In genomic region chr18:2903006-2903405, GRCh38 we compare ENCODE assay signal across 14 cellular contexts. TPM values are rescaled to one million over a fixed set of nuclear protein-coding genes. Genes with fewer than 3 reads are reported as not detected.
DNase-seq lines count a peak whose midpoint lies in the region; ATAC-seq, FAIRE-seq and TF ChIP-seq lines count a peak whose summit lies in the region.
"Had no signal": no experiment of that assay in that cellular context is flagged by ENCODE, and none has a peak within 500 bp of the region (broad histone marks: within the 10 kb centered on the region; RNA-seq: fewer than 3 reads in every experiment).

No MANE protein-coding gene starts in this region.

- CTCF ChIA-PET in A673 (lab: Charles Lee), result no interaction called here

- peak overlapping the region; percentile 84 for H3K9ac ChIP-seq in mesenchymal stem cell (ENCODE audit: low read length)

- H3K27ac Mint-ChIP-seq in effector memory CD8-positive, alpha-beta T cell, result no peak overlapping the region
- H3K27ac Mint-ChIP-seq: activated T-cell treated with anti-CD3 and anti-CD28 coated beads, Interleukin-2, amount 50 U/mL, for 24 hours; T-cell had no signal

- no peak overlapping the region for H3K4me2 ChIP-seq in mesenchymal stem cell (ENCODE audit: low read length, poor library complexity, severe bottlenecking)

- POLR2A ChIA-PET in A673 (lab: Charles Lee; ENCODE audit: low non-redundant PET), result no interaction called here

- no peaks in the 10 kb centered on the region for H3K9me3 Mint-ChIP-seq in effector memory CD8-positive, alpha-beta T cell
- H3K9me3 Mint-ChIP-seq: activated T-cell treated with anti-CD3 and anti-CD28 coated beads, Interleukin-2, amount 50 U/mL, for 24 hours; T-cell had no signal

- no peak overlapping the region for H3K4me3 Mint-ChIP-seq in effector memory CD8-positive, alpha-beta T cell
- H3K4me3 Mint-ChIP-seq: activated T-cell treated with anti-CD3 and anti-CD28 coated beads, Interleukin-2, amount 50 U/mL, for 24 hours; T-cell had no signal

- H3K27me3 ChIP-seq in A673 (replicated peaks; ENCODE audit: insufficient read depth, low read depth, low read length, poor library complexity) (no peaks in the 10 kb centered on the region), mesenchymal stem cell (ENCODE audit: control insufficient read depth in 1 of 2, insufficient read depth in 1 of 2, low read length in 2 of 2) (peaks cover 0 to 19% of the 10 kb centered on the region in 2 experiments)

- H3K18ac ChIP-seq in mesenchymal stem cell (ENCODE audit: low read depth in 1 of 2, low read length in 2 of 2), result no peak overlapping the region

- peak; percentile 70 for FAIRE-seq in endometrium (lab: Jason Lieb, UNC)
- FAIRE-seq: GM12878 had no signal

- intact Hi-C loops in A673 (cut with micrococcal nuclease; ENCODE audit: unreplicated experiment), result loop anchor here (10.0 kb wide), 1 partner anchor 248 kb away; the partner anchor contains the start of gene SMCHD1

- peaks cover 2% of the 10 kb centered on the region for H3K36me3 Mint-ChIP-seq in effector memory CD8-positive, alpha-beta T cell (ENCODE audit: insufficient read depth)
- H3K36me3 Mint-ChIP-seq: T-cell had no signal

- no peak overlapping the region for H2BK5ac ChIP-seq in mesenchymal stem cell (ENCODE audit: low read depth, low read length, poor library complexity, severe bottlenecking)

- H3K4me3 ChIP-seq in A673 (ENCODE audit: low read depth, low read length, poor library complexity, severe bottlenecking), result no peak overlapping the region
- H3K4me3 ChIP-seq in mesenchymal stem cell (ENCODE audit: insufficient read depth in 1 of 2, low read depth in 1 of 2, low read length in 2 of 2), result peak overlapping the region in 1 of 2 experiments; percentile 31
- H3K4me3 ChIP-seq: GM12878 had no signal

- TF ChIP-seq CTCF in A673 (conservative IDR thresholded peaks at IDR 0.05; ENCODE audit: low read depth, low read length), result no peak

- DNase-seq in A673 (ENCODE audit: low spot score), result peak; percentile 63
- peak; percentile 51 for DNase-seq in M059J (ENCODE audit: low read depth)
- DNase-seq in mesenchymal stem cell, result peak; percentile 32
- no peak for DNase-seq in effector memory CD8-positive, alpha-beta T cell
- DNase-seq: activated T-cell treated with anti-CD3 and anti-CD28 coated beads, Interleukin-2, amount 50 U/mL, for 24 hours; AML-193; NCI-H345; stimulated activated CD4-positive, alpha-beta T cell treated with anti-CD3 and anti-CD28 coated beads, Interleukin-1b, Interleukin-23, amount 100 ng/mL, for 48 hours; T-cell had no signal

- H2BK15ac ChIP-seq in mesenchymal stem cell (ENCODE audit: low read depth, poor library complexity, severe bottlenecking), result no peak overlapping the region

- H3K23ac ChIP-seq in mesenchymal stem cell (ENCODE audit: low read length in 2 of 2), result no peak overlapping the region

- H3K36me3 ChIP-seq in A673 (ENCODE audit: insufficient read depth, low read length, poor library complexity, severe bottlenecking) (no peaks in the 10 kb centered on the region), mesenchymal stem cell (ENCODE audit: control insufficient read depth in 1 of 2, insufficient read depth in 2 of 2, low read depth in 1 of 2, low read length in 2 of 2) (no peaks in the 10 kb centered on the region)

- H3K79me1 ChIP-seq in mesenchymal stem cell (replicated peaks; ENCODE audit: low read length, poor library complexity, severe bottlenecking), result no peaks in the 10 kb centered on the region

- H2BK120ac ChIP-seq in mesenchymal stem cell (ENCODE audit: low read depth, low read length), result no peak overlapping the region

- no peak overlapping the region for H2BK12ac ChIP-seq in mesenchymal stem cell (ENCODE audit: low read length in 2 of 2)

- H3K27ac ChIP-seq in A673 (ENCODE audit: low read depth, low read length, poor library complexity, severe bottlenecking), result no peak overlapping the region
- no peak overlapping the region for H3K27ac ChIP-seq in mesenchymal stem cell (ENCODE audit: low read length, poor library complexity, severe bottlenecking)

- BruUV-seq in A673 (replicated peaks; lab: Mats Ljungman, UMichigan), result no TSS peak

- no peak overlapping the region for H2AFZ ChIP-seq in mesenchymal stem cell (ENCODE audit: low read depth, low read length)

- H3K27me3 Mint-ChIP-seq in effector memory CD8-positive, alpha-beta T cell, result no peaks in the 10 kb centered on the region
- H3K27me3 Mint-ChIP-seq: activated T-cell treated with anti-CD3 and anti-CD28 coated beads, Interleukin-2, amount 50 U/mL, for 24 hours; T-cell had no signal

- H3K9me3 ChIP-seq in A673 (ENCODE audit: low read depth, low read length, poor library complexity, severe bottlenecking), result no peaks in the 10 kb centered on the region
- H3K9me3 ChIP-seq in mesenchymal stem cell (ENCODE audit: control insufficient read depth, low read length), result no peaks in the 10 kb centered on the region

- peaks cover 13 to 20% of the 10 kb centered on the region in 2 donors for H3K4me1 Mint-ChIP-seq in effector memory CD8-positive, alpha-beta T cell (ENCODE audit: low read depth in 2 of 2)

- no peak for ATAC-seq in HG03378 (IDR thresholded peaks at IDR 0.05; ENCODE audit: unreplicated experiment)
- no peak for ATAC-seq in GM19455 (IDR thresholded peaks at IDR 0.05; ENCODE audit: unreplicated experiment)
- ATAC-seq in effector memory CD8-positive, alpha-beta T cell (replicated peaks), result no peak
- no peak for ATAC-seq in GM19395 (IDR thresholded peaks at IDR 0.05; ENCODE audit: unreplicated experiment)
- ATAC-seq: GM12878, T-cell had no signal

- no peak overlapping the region for H3K14ac ChIP-seq in mesenchymal stem cell (ENCODE audit: low read length in 2 of 2)

- H3K4ac ChIP-seq in mesenchymal stem cell (ENCODE audit: low read depth in 1 of 2, low read length in 2 of 2), result no peak overlapping the region

- WGBS in mesenchymal stem cell, result 74% methylated on average over 3 of the region's 5 CpGs

- H2AK5ac ChIP-seq in mesenchymal stem cell (ENCODE audit: low read length, severe bottlenecking), result no peak overlapping the region

- H3K4me1 ChIP-seq in A673 (ENCODE audit: insufficient read depth, low read length, poor library complexity, severe bottlenecking), result peaks cover 7% of the 10 kb centered on the region
- H3K4me1 ChIP-seq in mesenchymal stem cell (ENCODE audit: control insufficient read depth, insufficient read depth, low read depth, low read length), result peaks cover 26% of the 10 kb centered on the region

- H4K8ac ChIP-seq in mesenchymal stem cell (ENCODE audit: low read length), result no peak overlapping the region

- H4K91ac ChIP-seq in mesenchymal stem cell (ENCODE audit: low read length), result no peak overlapping the region

RNA-seq across cellular contexts. Expression of gene EMILIN2, which starts 56.2 kb away (rescaled TPM):
- 22.9 and 23.4 TPM in 2 replicates for total RNA-seq in A673 (2021)
- 1.2 and 2.8 TPM in 2 replicates for total RNA-seq in M059J (2014; rRNA removed; shearing (Covaris generic))
- polyA plus RNA-seq in mesenchymal stem cell (2013, experiment 1 of 2), result 3.7 TPM
- 3.5 TPM for polyA plus RNA-seq in mesenchymal stem cell (2013, experiment 2 of 2)

Comparison
In these comparisons a context has a peak if more than half of its experiments do, and no peak if none do; other contexts are left out.
1. DNase-seq: peak in A673 (single experiment), M059J (single experiment) and mesenchymal stem cell (single experiment); none in effector memory CD8-positive, alpha-beta T cell (0 of 3).